In genomic region chr2:171841996-171842395, GRCh38 we compare ENCODE assay signal across 7 cellular contexts.
"Had no signal": no experiment of that assay in that cellular context is flagged by ENCODE, and none has a peak within 500 bp of the region (broad histone marks: within the 10 kb centered on the region; RNA-seq: fewer than 3 reads in every experiment).

No MANE protein-coding gene starts in this region.

- ATAC-seq: HepG2 had no signal

- H3K4me2 ChIP-seq: KMS-11 had no signal

- DNase-seq: IMR-90, Karpas-422, KBM-7, KG1 had no signal

- FAIRE-seq: HepG2 had no signal

- H3K27ac ChIP-seq: HL-60, KMS-11 had no signal

- H3K9ac ChIP-seq: KMS-11 had no signal
